ENCODE assay signal across 1 cellular context in the genomic region with DNA sequence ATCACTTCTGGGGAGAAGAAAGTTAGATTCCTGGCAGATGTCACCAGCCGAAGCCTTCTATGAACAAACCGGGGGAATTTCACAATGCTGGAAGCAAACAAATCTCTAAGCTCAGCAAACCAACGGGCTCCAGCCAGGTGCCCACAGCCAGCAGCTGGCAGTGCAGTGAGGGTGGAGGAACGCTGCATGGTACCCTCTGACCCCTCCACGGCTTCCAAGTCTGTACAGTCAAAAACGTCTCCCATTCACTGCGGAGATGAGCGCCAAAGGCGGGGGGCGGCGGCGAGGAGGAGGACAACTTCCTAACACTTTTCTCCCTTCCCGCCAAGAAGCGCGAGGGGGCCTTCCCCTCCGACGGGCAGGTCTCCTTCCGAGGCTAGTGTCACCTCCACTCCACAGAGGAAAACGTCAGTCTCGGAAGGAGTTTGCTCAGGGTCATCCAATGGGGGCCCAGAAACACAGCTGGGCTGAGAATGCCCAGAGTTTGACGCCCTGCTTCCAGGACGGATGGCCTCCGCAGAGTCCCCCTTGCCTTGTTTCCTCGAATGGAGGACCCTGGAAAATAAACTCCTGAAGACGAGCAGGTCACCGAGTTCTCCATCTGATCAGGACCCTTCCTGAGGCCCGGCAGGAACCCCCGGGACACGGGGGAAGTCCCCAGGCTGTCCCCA.
TF ChIP-seq lines count a peak whose summit lies in the region.

No MANE protein-coding gene starts in this region.

TF ChIP-seq in SK-N-SH treated with all-trans-retinoic acid at 6 μM for 48 hours, 23 proteins besides CTCF, POLR2A, EP300 and RAD21 (continued from another document):
- TF ChIP-seq, protein P1, sequence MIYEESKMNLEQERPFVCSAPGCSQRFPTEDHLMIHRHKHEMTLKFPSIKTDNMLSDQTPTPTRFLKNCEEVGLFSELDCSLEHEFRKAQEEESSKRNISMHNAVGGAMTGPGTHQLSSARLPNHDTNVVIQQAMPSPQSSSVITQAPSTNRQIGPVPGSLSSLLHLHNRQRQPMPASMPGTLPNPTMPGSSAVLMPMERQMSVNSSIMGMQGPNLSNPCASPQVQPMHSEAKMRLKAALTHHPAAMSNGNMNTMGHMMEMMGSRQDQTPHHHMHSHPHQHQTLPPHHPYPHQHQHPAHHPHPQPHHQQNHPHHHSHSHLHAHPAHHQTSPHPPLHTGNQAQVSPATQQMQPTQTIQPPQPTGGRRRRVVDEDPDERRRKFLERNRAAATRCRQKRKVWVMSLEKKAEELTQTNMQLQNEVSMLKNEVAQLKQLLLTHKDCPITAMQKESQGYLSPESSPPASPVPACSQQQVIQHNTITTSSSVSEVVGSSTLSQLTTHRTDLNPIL (CRISPR knock-in tag; IDR thresholded peaks at IDR 0.05; ENCODE audit: low read depth): no peak
- no peak for TF ChIP-seq GLIS3 (CRISPR knock-in tag; IDR thresholded peaks at IDR 0.05)
- no peak for TF ChIP-seq ARNTL (CRISPR knock-in tag; IDR thresholded peaks at IDR 0.05; ENCODE audit: borderline replicate concordance, low read depth)
- no peak for TF ChIP-seq ZNF8 (CRISPR knock-in tag; IDR thresholded peaks at IDR 0.05)
- TF ChIP-seq PPARA (CRISPR knock-in tag; IDR thresholded peaks at IDR 0.05; ENCODE audit: borderline replicate concordance): no peak
